8 cellular contexts compared by ENCODE assay signal in the genomic region with DNA sequence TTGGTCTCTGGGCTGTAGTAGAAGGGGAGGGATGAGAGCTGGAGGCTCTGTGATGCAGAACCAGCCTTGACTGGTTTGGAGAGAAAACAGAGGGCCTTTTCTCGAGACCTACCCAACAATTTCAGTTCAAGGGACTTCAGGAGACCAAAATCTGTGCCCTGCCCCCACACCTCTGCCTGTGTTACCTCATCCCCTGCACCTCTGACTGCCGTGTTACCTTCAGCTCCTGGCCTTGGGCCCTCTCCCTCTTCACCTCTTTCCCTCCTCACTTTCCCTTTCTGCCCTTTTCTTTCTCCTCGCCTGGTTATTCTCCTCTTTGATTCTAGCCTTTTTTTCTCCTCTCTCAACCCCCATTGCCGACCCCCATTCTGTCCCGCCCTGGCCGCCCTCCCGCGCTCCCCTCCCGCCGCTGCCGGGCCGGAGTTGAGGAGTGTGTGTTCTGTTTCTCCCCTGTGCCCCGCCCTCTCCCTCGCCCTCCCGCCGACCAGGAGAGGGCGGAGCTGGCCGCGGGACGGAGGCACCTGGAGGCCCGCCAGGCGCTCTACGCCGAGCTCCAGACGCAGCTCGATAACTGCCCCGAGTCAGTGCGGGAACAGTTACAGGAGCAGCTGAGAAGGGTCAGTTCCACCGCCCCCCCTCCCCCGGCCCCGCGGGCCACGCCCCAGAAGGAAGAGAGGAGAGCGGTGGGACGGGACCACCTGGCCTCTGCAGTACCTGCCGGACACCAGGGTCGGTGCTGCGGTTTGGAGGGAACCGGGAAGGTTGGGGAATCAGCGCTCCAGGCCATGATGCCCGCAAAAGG. TPM values are rescaled to one million over a fixed set of nuclear protein-coding genes. Genes with fewer than 3 reads are reported as not detected.
DNase-seq lines count a peak whose midpoint lies in the region; ATAC-seq and TF ChIP-seq lines count a peak whose summit lies in the region.
"Had no signal": no experiment of that assay in that cellular context is flagged by ENCODE, and none has a peak within 500 bp of the region (broad histone marks: within the 10 kb centered on the region; RNA-seq: fewer than 3 reads in every experiment).

No MANE protein-coding gene starts in this region.

- H3K36me3 ChIP-seq in Peyer's patch (peaks cover 0 to 8% (median 0%) of the 10 kb centered on the region in 3 donors), mucosa of stomach (ENCODE audit: control insufficient read depth, insufficient read depth, low read length) (peaks cover 11% of the 10 kb centered on the region)

- peaks cover 38% of the 10 kb centered on the region for H3K36me3 Mint-ChIP-seq in HFFc6 (ENCODE audit: low read depth)

- H3K27me3 ChIP-seq in Peyer's patch (no peaks in the 10 kb centered on the region), mucosa of stomach (ENCODE audit: control insufficient read depth, insufficient read depth, low read length) (no peaks in the 10 kb centered on the region)

- H3K27me3 Mint-ChIP-seq in HFFc6 (ENCODE audit: insufficient read depth), result peaks cover 11% of the 10 kb centered on the region

- H3K9me3 ChIP-seq in Peyer's patch, result no peaks in the 10 kb centered on the region
- H3K9me3 ChIP-seq in mucosa of stomach (ENCODE audit: control insufficient read depth, low read length), result no peaks in the 10 kb centered on the region

- H3K4me3 Mint-ChIP-seq in HFFc6, result peak overlapping the region; percentile 19

- peak overlapping the region; percentile 5 for H3K9ac ChIP-seq in mucosa of stomach (ENCODE audit: low read length)

- H3K27ac Mint-ChIP-seq in HFFc6, result peak overlapping the region; percentile 84

- peaks cover 65% of the 10 kb centered on the region for H3K4me1 Mint-ChIP-seq in HFFc6 (ENCODE audit: low read depth)

- DNase-seq in HFFc6 (no peak), Peyer's patch (peak; percentile 32 to 89 (median 87)), T1000 (lab: John Stamatoyannopoulos, UW) (no peak)

- peak; percentile 73 for ATAC-seq in esophagus mucosa
- ATAC-seq in HG03457 (IDR thresholded peaks at IDR 0.05; ENCODE audit: unreplicated experiment), result no peak
- ATAC-seq in GM18520 (IDR thresholded peaks at IDR 0.05; ENCODE audit: unreplicated experiment), result no peak

- TF ChIP-seq CTCF in HFFc6 (IDR thresholded peaks at IDR 0.05) (peak; percentile 18; the same call in 1 of the 2 replicates), Peyer's patch (IDR thresholded peaks at IDR 0.05) (peak in 3 of 6 experiments; percentile 38 to 57 (median 42))

- H3K4me3 ChIP-seq in Peyer's patch, result peak overlapping the region in 3 of 4 donors; percentile 15 to 42 (median 27)
- no peak overlapping the region for H3K4me3 ChIP-seq in mucosa of stomach (ENCODE audit: low read length)

- H3K27ac ChIP-seq in Peyer's patch, result peak overlapping the region in 3 of 4 donors; percentile 36 to 63 (median 46)

- H3K4me1 ChIP-seq in Peyer's patch (peaks cover 0 to 61% (median 4%) of the 10 kb centered on the region in 4 donors), mucosa of stomach (ENCODE audit: control insufficient read depth, insufficient read depth, low read length) (peaks cover 45% of the 10 kb centered on the region)

- no peak for TF ChIP-seq POLR2A in Peyer's patch (IDR thresholded peaks at IDR 0.05)

- no peaks in the 10 kb centered on the region for H3K9me3 Mint-ChIP-seq in HFFc6

RNA-seq across cellular contexts. Expression of a gene that starts 27.2 kb away (rescaled TPM):
- 100 to 1,000 TPM; 106 to 121 (median 114) TPM for total RNA-seq in HFFc6 (2021; fragmentation: NEBNext Ultra II Directional; extraction: Animal tissue kit (Norgen Biotek cat#: 25700))
- 100 to 1,000 TPM in 2 of 4 donors, 10 to 100 TPM in 2; 32.4 to 380 (median 93.8) TPM for total RNA-seq in Peyer's patch
- total RNA-seq in esophagus mucosa, result 9.3 TPM

RNA-seq across cellular contexts. Expression of a gene that starts 44.8 kb away (rescaled TPM):
- under 1 TPM in 1 of 6 experiments, not detected in 5; 0.07 TPM for total RNA-seq in HFFc6 (2021; fragmentation: NEBNext Ultra II Directional; extraction: Animal tissue kit (Norgen Biotek cat#: 25700))
- total RNA-seq in Peyer's patch (10 to 100 TPM; 18.9 to 53.4 (median 32.6) TPM), esophagus mucosa (0.68 TPM)
- total RNA-seq: pulmonary artery endothelial cell had no signal

Comparison
In these comparisons a context has a peak if more than half of its experiments do, and no peak if none do; other contexts are left out.
1. DNase-seq: peak in Peyer's patch (3 of 3); none in HFFc6 (single experiment) and T1000 (single experiment).
2. RNA of a gene that starts 44.8 kb away (total RNA-seq): 18.9 to 53.4 TPM in Peyer's patch; 0.68 TPM in esophagus mucosa (single experiment) and 0.07 TPM in HFFc6; every median in the first group is over 10 times any median in the second.